In the genomic region with DNA sequence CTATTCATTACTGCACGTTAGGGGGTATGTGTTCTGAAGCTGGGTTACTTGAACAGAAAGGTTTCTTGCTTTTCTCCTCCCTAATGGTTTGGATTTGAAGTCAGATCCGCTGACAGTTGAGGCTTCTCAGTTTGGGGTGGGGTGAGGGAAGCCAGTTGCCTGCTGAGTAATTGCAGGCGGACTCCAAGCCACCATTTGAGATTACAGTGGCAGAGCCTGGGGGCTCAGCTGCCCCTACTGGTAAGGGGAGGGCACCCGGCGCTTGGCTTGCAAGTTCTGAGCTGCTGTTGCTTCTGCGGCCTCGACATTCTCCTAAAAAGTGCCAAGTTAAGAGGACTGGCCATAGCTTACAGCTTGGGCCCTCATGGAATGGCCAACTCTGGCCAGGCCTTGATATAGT, we compare ENCODE assay signal across 9 cellular contexts. TPM values are rescaled to one million over a fixed set of nuclear protein-coding genes. Genes with fewer than 3 reads are reported as not detected.
DNase-seq lines count a peak whose midpoint lies in the region; TF ChIP-seq lines count a peak whose summit lies in the region.
"Had no signal": no experiment of that assay in that cellular context is flagged by ENCODE, and none has a peak within 500 bp of the region (broad histone marks: within the 10 kb centered on the region; RNA-seq: fewer than 3 reads in every experiment).

No MANE protein-coding gene starts in this region.

- no peak for TF ChIP-seq POLR2A in thyroid gland (IDR thresholded peaks at IDR 0.05)

- TF ChIP-seq CTCF in CD14-positive monocyte (IDR thresholded peaks at IDR 0.05) (no peak), brain (conservative IDR thresholded peaks at IDR 0.05) (no peak), thyroid gland (IDR thresholded peaks at IDR 0.05) (no peak)

- WGBS in thyroid gland, 2 donors = 89 to 93% methylated on average over 5 to 7 of the region's 7 CpGs

- H3K9me3 Mint-ChIP-seq in CD14-positive monocyte = peaks cover 0 to 12% (median 4%) of the 10 kb centered on the region in 7 donors
- no peaks in the 10 kb centered on the region for H3K9me3 Mint-ChIP-seq in IgD-negative memory B cell
- peaks cover 0 to 6% (median 0%) of the 10 kb centered on the region in 5 experiments for H3K9me3 Mint-ChIP-seq in brain

- H3K9ac ChIP-seq in mucosa of rectum (ENCODE audit: low read depth in 1 of 2, low read length in 2 of 2) = no peak overlapping the region

- H3K27ac ChIP-seq in mucosa of rectum (ENCODE audit: low read depth in 2 of 2, low read length in 2 of 2) = no peak overlapping the region
- H3K27ac ChIP-seq in thyroid gland = no peak overlapping the region

- H3K27me3 Mint-ChIP-seq in CD14-positive monocyte (ENCODE audit: low read depth in 3 of 3) = peaks cover 71 to 86% (median 72%) of the 10 kb centered on the region in 3 donors
- peaks cover 42% of the 10 kb centered on the region for H3K27me3 Mint-ChIP-seq in IgD-negative memory B cell
- H3K27me3 Mint-ChIP-seq in brain = peaks cover 82% of the 10 kb centered on the region

- intact Hi-C loops in CD14-positive monocyte (cut with micrococcal nuclease) (no loop called here), thyroid gland (cut with DNase I) (no loop called here)

- H3K4me3 ChIP-seq in mucosa of rectum (ENCODE audit: low read length in 2 of 2) (peak overlapping the region; percentile 46 to 73), thyroid gland (replicated peaks in 1 of 3) (no peak overlapping the region)

- DNase-seq in CD14-positive monocyte (ENCODE audit: low spot score) (no peak), DMS79 (lab: John Stamatoyannopoulos, UW) (no peak), NCI-H2171 treated with DMSO at 0.1 percent for 48 hours (lab: John Stamatoyannopoulos, UW) (no peak), NCI-H2081 (lab: John Stamatoyannopoulos, UW) (no peak), thyroid gland (no peak)
- DNase-seq: DMS153 had no signal

- H3K9me3 ChIP-seq in mucosa of rectum (ENCODE audit: control insufficient read depth in 2 of 2, low read length in 2 of 2) = no peaks in the 10 kb centered on the region
- no peaks in the 10 kb centered on the region for H3K9me3 ChIP-seq in thyroid gland

- H3K36me3 ChIP-seq in mucosa of rectum (ENCODE audit: control insufficient read depth in 2 of 2, insufficient read depth in 2 of 2, low read length in 2 of 2) (no peaks in the 10 kb centered on the region), thyroid gland (no peaks in the 10 kb centered on the region)

- H3K27ac Mint-ChIP-seq in CD14-positive monocyte = no peak overlapping the region
- no peak overlapping the region for H3K27ac Mint-ChIP-seq in IgD-negative memory B cell
- H3K27ac Mint-ChIP-seq in brain = peak overlapping the region in 1 of 5 experiments; percentile 50

- H3K4me3 Mint-ChIP-seq in CD14-positive monocyte = peak overlapping the region; percentile 87 to 99
- peak overlapping the region; percentile 71 to 83 (median 74) for H3K4me3 Mint-ChIP-seq in IgD-negative memory B cell
- peak overlapping the region in 4 of 5 experiments; percentile 26 to 58 (median 48) for H3K4me3 Mint-ChIP-seq in brain

- H3K27me3 ChIP-seq in mucosa of rectum (ENCODE audit: control insufficient read depth in 2 of 2, insufficient read depth in 2 of 2, low read length in 2 of 2) (peaks cover 4% of the 10 kb centered on the region in 2 donors), thyroid gland (peaks cover 3% of the 10 kb centered on the region)

- H3K4me1 ChIP-seq in mucosa of rectum (ENCODE audit: control insufficient read depth in 2 of 2, insufficient read depth in 2 of 2, low read length in 2 of 2) = peaks cover 16 to 22% of the 10 kb centered on the region in 2 donors
- H3K4me1 ChIP-seq in thyroid gland = peaks cover 23 to 32% of the 10 kb centered on the region in 2 donors

- H3K4me1 Mint-ChIP-seq in CD14-positive monocyte = peaks cover 32% of the 10 kb centered on the region
- peaks cover 13 to 29% (median 22%) of the 10 kb centered on the region in 3 donors for H3K4me1 Mint-ChIP-seq in IgD-negative memory B cell
- peaks cover 57% of the 10 kb centered on the region for H3K4me1 Mint-ChIP-seq in brain

- peaks cover 4 to 22% of the 10 kb centered on the region in 2 donors for H3K36me3 Mint-ChIP-seq in CD14-positive monocyte
- H3K36me3 Mint-ChIP-seq in IgD-negative memory B cell = no peaks in the 10 kb centered on the region
- H3K36me3 Mint-ChIP-seq in brain = no peaks in the 10 kb centered on the region

RNA-seq across cellular contexts. Expression of a gene that starts 2.0 kb away (rescaled TPM):
- polyA plus RNA-seq in CD14-positive monocyte (not detected), IgD-negative memory B cell (not detected), brain (ENCODE audit: insufficient read depth, low read depth, low replicate concordance) (not detected)
- total RNA-seq in thyroid gland = under 1 TPM in 2 of 4 donors, not detected in 2; 0.11 to 0.27 TPM

Comparison
In these comparisons a context has a peak if more than half of its experiments do, and no peak if none do; other contexts are left out.
1. H3K4me3 ChIP-seq: peak in mucosa of rectum (2 of 2); none in thyroid gland (0 of 3).
2. Peak in every context shown above with its lines, with median percentiles within 50 percentile points of each other: H3K4me3 Mint-ChIP-seq.